In the genomic region with DNA sequence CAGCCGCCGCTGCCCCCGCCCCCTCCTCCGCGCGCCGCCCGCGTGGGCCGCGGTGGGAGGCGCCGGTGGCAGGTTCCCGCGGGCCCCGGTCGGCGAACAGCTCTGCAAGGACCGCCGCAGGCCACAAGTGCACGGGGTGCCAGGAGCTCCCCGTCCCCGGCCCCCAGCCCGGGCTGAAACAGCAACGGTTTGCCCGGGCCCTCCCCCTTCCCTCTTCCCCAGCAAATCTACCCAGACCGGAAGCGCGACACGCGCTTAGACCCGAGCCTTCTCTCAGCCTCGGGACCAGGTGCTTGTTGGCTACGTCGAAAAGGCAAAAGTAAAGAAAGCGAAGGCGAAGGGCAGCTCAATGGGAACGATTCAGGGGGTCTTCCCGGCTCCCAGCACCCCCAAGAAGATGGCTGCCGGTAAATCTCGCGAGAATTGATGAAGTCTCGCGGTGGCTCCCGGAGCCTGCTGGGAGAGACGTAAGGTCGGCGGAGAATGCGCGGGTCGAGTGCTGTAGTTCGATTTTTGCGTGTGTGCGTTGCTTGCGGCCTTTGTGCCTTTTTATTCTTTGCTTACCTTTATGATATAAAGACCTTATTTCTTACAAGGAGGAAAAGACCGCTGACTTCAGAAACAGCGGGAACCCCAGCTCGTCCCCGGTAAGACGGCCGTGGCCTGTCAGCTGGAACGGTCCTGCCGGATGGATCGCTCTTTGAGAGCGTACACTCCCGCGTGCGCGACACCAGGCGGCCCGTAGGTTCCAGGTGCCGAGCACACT, we compare ENCODE assay signal across 7 cellular contexts. TPM values are rescaled to one million over a fixed set of nuclear protein-coding genes. Genes with fewer than 3 reads are reported as not detected.
DNase-seq lines count a peak whose midpoint lies in the region; ATAC-seq, FAIRE-seq and TF ChIP-seq lines count a peak whose summit lies in the region.

A gene with protein sequence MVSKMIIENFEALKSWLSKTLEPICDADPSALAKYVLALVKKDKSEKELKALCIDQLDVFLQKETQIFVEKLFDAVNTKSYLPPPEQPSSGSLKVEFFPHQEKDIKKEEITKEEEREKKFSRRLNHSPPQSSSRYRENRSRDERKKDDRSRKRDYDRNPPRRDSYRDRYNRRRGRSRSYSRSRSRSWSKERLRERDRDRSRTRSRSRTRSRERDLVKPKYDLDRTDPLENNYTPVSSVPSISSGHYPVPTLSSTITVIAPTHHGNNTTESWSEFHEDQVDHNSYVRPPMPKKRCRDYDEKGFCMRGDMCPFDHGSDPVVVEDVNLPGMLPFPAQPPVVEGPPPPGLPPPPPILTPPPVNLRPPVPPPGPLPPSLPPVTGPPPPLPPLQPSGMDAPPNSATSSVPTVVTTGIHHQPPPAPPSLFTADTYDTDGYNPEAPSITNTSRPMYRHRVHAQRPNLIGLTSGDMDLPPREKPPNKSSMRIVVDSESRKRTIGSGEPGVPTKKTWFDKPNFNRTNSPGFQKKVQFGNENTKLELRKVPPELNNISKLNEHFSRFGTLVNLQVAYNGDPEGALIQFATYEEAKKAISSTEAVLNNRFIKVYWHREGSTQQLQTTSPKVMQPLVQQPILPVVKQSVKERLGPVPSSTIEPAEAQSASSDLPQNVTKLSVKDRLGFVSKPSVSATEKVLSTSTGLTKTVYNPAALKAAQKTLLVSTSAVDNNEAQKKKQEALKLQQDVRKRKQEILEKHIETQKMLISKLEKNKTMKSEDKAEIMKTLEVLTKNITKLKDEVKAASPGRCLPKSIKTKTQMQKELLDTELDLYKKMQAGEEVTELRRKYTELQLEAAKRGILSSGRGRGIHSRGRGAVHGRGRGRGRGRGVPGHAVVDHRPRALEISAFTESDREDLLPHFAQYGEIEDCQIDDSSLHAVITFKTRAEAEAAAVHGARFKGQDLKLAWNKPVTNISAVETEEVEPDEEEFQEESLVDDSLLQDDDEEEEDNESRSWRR (minus strand): TSS at position 425 of the 766 bp plus-strand sequence. CDS start 481 bp downstream, outside the sequence.

- DNase-seq in NCI-H2107 (lab: John Stamatoyannopoulos, UW): peak; percentile 90
- peak; percentile 93 to 94 (median 94) for DNase-seq in body of pancreas
- DNase-seq in iPS DF 6.9 (ENCODE audit: low read depth, low spot score): peak; percentile 94
- peak; percentile 83 for DNase-seq in skeletal muscle cell (ENCODE audit: low read depth)

- peak; percentile 48 for ATAC-seq in GM18519 (IDR thresholded peaks at IDR 0.05; ENCODE audit: low FRiP score, unreplicated experiment)
- ATAC-seq in HG03060 (IDR thresholded peaks at IDR 0.05; ENCODE audit: low read depth, unreplicated experiment): peak; percentile 62
- peak; percentile 94 for ATAC-seq in body of pancreas

- intact Hi-C loops in body of pancreas (cut with DNase I): no loop called here

- FAIRE-seq in TTC549 (lab: Jason Lieb, UNC): peak; percentile 48

- peak within 1 kb of the TSS; percentile 75 to 92 for H3K4me3 ChIP-seq in body of pancreas
- H3K4me3 ChIP-seq in iPS DF 6.9 (ENCODE audit: low read length): peak within 1 kb of the TSS; percentile 88
- peak within 1 kb of the TSS; percentile 96 for H3K4me3 ChIP-seq in skeletal muscle cell (ENCODE audit: low read depth, low read length)

- peak in 4 of 7 experiments; percentile 19 to 48 (median 37) for TF ChIP-seq CTCF in body of pancreas (IDR thresholded peaks at IDR 0.05)

- no peaks in the 10 kb centered on the region for H3K27me3 ChIP-seq in body of pancreas
- H3K27me3 ChIP-seq in iPS DF 6.9 (ENCODE audit: control insufficient read depth, insufficient read depth, low read length): no peaks in the 10 kb centered on the region

- peaks cover 57% of the 10 kb centered on the region for H3K4me1 ChIP-seq in body of pancreas
- peaks cover 3% of the 10 kb centered on the region; the same call in 1 of the 2 replicates for H3K4me1 ChIP-seq in iPS DF 6.9 (ENCODE audit: control insufficient read depth, insufficient read depth, low read length)

- TF ChIP-seq POLR2A in body of pancreas (IDR thresholded peaks at IDR 0.05): peak; percentile 34 to 84 (median 82)

- 1% methylated on average over 46 to 72 of the region's 72 CpGs for WGBS in body of pancreas, 2 donors
- no CpG with 5 or more reads among the region's 72 CpGs for WGBS in iPS DF 6.9 (ENCODE audit: insufficient coverage, insufficient read length)

- H3K9me3 ChIP-seq in body of pancreas (no peaks in the 10 kb centered on the region), iPS DF 6.9 (ENCODE audit: control insufficient read depth, insufficient read depth, low read length) (no peaks in the 10 kb centered on the region)

- H3K36me3 ChIP-seq in body of pancreas (replicated peaks in 1 of 2; ENCODE audit: insufficient read depth in 1 of 2, low read depth in 2 of 2): no peaks in the 10 kb centered on the region
- H3K36me3 ChIP-seq in iPS DF 6.9 (ENCODE audit: control insufficient read depth, insufficient read depth, low read length): no peaks in the 10 kb centered on the region

- H3K27ac ChIP-seq in body of pancreas: peak within 1 kb of the TSS; percentile 90 to 94 (median 92)
- H3K27ac ChIP-seq in iPS DF 6.9 (ENCODE audit: low read length): no peak within 1 kb of the TSS

RNA-seq across cellular contexts. Expression of the gene that starts here (rescaled TPM):
- total RNA-seq in body of pancreas: 10 to 100 TPM; 32.3 to 38.1 TPM
